Comparison of ENCODE assay signal across 8 cellular contexts in the genomic region with DNA sequence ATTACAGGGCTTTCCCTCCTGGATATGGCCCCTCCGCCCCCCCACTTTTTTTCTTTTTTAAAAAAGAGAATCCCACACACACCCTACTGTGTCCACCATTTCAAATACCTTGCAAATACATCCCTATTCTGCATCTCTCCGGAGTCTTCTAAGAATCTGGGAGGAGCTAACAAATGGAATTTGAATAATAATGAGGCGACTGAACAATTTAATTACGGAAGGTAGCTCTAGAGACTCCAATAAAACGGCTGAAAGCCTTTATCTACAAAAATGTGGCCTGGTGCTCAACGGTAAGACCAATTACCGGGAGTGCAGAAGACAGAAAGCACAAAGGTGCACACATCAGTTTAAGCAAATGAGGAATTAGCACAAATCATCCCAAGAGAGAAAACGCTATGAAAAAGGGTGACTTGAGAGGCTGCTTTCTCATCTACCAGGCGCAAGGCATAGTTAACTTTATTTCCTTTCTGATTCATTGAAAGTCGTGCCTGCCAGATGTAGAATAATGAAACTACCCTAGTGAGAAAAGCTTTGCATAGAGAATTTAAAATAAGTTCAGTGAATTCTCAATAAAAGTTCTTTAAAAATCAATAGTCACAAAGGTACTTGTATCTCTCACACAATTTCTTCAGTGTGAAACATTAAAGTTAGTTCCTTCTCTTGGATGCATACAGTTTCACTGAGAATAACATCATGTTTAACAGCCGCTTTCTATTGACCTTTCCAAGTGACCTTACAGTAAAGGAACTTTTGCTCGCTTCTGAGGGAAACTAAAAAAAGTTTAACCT. TPM values are rescaled to one million over a fixed set of nuclear protein-coding genes. Genes with fewer than 3 reads are reported as not detected.
A peak's percentile ranks its signal among the peaks of the same experiment; 100 is the strongest.
DNase-seq lines count a peak whose midpoint lies in the region; ATAC-seq and TF ChIP-seq lines count a peak whose summit lies in the region.

No MANE protein-coding gene starts in this region.

- peaks cover 100% of the 10 kb centered on the region for H3K27me3 ChIP-seq in endodermal cell (ENCODE audit: control insufficient read depth, insufficient read depth, low read length, poor library complexity, severe bottlenecking)

- H3K4me3 ChIP-seq in endodermal cell (ENCODE audit: low read length): peak overlapping the region; percentile 71

- no peaks in the 10 kb centered on the region for H3K9me3 ChIP-seq in endodermal cell (ENCODE audit: control insufficient read depth, low read length)

- peak; percentile 78 to 84 for DNase-seq in NCI-H526 (lab: John Stamatoyannopoulos, UW)
- no peak for DNase-seq in endodermal cell
- peak; percentile 26 for DNase-seq in renal cortical epithelial cell (ENCODE audit: low read depth)
- DNase-seq in NCI-H2171 (lab: John Stamatoyannopoulos, UW): no peak
- DNase-seq in ecto neural progenitor cell (ENCODE audit: low spot score): no peak
- no peak for DNase-seq in NCI-H2227 (lab: John Stamatoyannopoulos, UW; ENCODE audit: unreplicated experiment)
- no peak for DNase-seq in NCI-H2107 (lab: John Stamatoyannopoulos, UW)

- peaks cover 18% of the 10 kb centered on the region for H3K4me1 Mint-ChIP-seq in endodermal cell

- peak overlapping the region; percentile 64 for H3K4me3 Mint-ChIP-seq in endodermal cell

- no peaks in the 10 kb centered on the region for H3K9me3 Mint-ChIP-seq in endodermal cell

- ATAC-seq in GM18517 (IDR thresholded peaks at IDR 0.05; ENCODE audit: unreplicated experiment): peak; percentile 44

- peaks cover 97% of the 10 kb centered on the region for H3K27me3 Mint-ChIP-seq in endodermal cell (ENCODE audit: insufficient read depth)

- H3K4me1 ChIP-seq in endodermal cell (ENCODE audit: control insufficient read depth, insufficient read depth, low read length): no peaks in the 10 kb centered on the region

- no peaks in the 10 kb centered on the region for H3K36me3 ChIP-seq in endodermal cell (ENCODE audit: control insufficient read depth, insufficient read depth, low read length)

- H3K36me3 Mint-ChIP-seq in endodermal cell (ENCODE audit: low read depth): no peaks in the 10 kb centered on the region

- H3K27ac Mint-ChIP-seq in endodermal cell: no peak overlapping the region

- peak overlapping the region; percentile 69 for H3K27ac ChIP-seq in endodermal cell (ENCODE audit: low read depth, low read length)

- TF ChIP-seq CTCF in endodermal cell (conservative IDR thresholded peaks at IDR 0.05): no peak

- WGBS in endodermal cell (ENCODE audit: insufficient coverage in 1 of 2, insufficient read length in 1 of 2), 2 experiments: 6 to 18% methylated on average over 8 to 12 of the region's 12 CpGs

- H3K9ac ChIP-seq in endodermal cell (ENCODE audit: extremely low read depth, low read length, poor library complexity, severe bottlenecking): no peak overlapping the region

RNA-seq across cellular contexts. Expression of gene RRAGD, which starts 1.6 kb away (rescaled TPM):
- total RNA-seq in endodermal cell (1 to 10 TPM in 1 of 2 donors, under 1 TPM in 1; 0.95 to 2.0 TPM), renal cortical epithelial cell (4.2 and 9.7 TPM in 2 replicates)
- polyA plus RNA-seq in endodermal cell (2013, experiment 1 of 2): 20.5 TPM
- polyA plus RNA-seq in endodermal cell (2013, experiment 2 of 2): 18.0 TPM

RNA-seq across cellular contexts. Expression of gene ANKRD6, which starts 22.5 kb away (rescaled TPM):
- 100 to 1,000 TPM in 1 of 2 donors, 10 to 100 TPM in 1; 88.7 to 110 TPM for total RNA-seq in endodermal cell
- 31.9 TPM for polyA plus RNA-seq in endodermal cell (2013, experiment 1 of 2)
- polyA plus RNA-seq in endodermal cell (2013, experiment 2 of 2): 33.9 TPM
- 13.2 and 13.4 TPM in 2 replicates for total RNA-seq in renal cortical epithelial cell

RNA-seq across cellular contexts. Expression of gene UBE2J1, which starts 57.9 kb away (rescaled TPM):
- total RNA-seq in endodermal cell: 10 to 100 TPM; 20.1 to 21.9 TPM
- polyA plus RNA-seq in endodermal cell (2013, experiment 1 of 2): 34.6 TPM
- 35.2 TPM for polyA plus RNA-seq in endodermal cell (2013, experiment 2 of 2)
- 35.0 and 53.3 TPM in 2 replicates for total RNA-seq in renal cortical epithelial cell

Comparison
In these comparisons a context has a peak if more than half of its experiments do, and no peak if none do; other contexts are left out.
1. DNase-seq: peak in NCI-H526 (2 of 2) and renal cortical epithelial cell (single experiment); none in endodermal cell (single experiment), NCI-H2171 (single experiment), ecto neural progenitor cell (single experiment), NCI-H2227 (single experiment) and NCI-H2107 (single experiment).